Comparison of ENCODE assay signal across 8 cellular contexts in the genomic region with DNA sequence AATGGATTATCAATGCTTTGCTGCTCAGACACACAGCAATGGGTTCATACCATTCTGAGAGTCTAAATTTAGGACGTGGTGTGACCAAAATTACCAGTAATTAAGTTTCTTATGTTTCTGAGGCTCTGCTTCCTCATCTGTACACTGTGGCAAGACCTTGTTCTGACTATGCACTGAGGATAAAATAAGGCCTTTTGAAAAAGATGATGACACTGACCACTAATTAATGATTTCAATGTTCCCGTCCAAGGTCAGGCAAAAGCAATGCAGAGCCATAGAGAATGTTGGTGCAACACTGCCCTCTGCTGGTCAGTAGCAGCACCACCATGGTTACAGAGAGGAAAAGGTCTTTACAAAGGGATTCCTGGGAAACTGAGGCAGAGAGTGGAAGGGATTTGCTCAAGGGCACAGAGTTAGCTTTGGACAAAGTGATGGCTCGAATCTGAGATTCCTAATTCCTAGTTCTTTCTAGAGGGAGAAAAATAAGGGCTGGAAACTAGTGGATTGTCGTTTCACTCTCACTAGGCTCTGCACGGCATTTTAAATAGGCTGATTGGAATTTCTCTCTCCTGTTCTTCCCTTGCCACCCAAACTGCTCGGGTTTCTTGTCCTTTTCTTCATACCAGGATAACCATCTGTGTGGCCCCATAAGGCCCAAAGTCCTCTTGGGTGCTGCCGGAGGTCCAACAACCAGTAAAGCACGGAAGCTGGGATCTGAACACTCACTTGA. TPM values are rescaled to one million over a fixed set of nuclear protein-coding genes. Genes with fewer than 3 reads are reported as not detected.
DNase-seq lines count a peak whose midpoint lies in the region; ATAC-seq and TF ChIP-seq lines count a peak whose summit lies in the region.

No MANE protein-coding gene starts in this region.

- in situ Hi-C loops in Caki2 (cut with HindIII; ENCODE audit: low pct_unique_long_range_greater_than_20kb, low sequenced_read_pairs): no loop called here

- H3K27me3 ChIP-seq in ascending aorta: no peaks in the 10 kb centered on the region

- H3K36me3 Mint-ChIP-seq in T-cell: no peaks in the 10 kb centered on the region

- H3K4me3 Mint-ChIP-seq in T-cell: no peak overlapping the region

- no peaks in the 10 kb centered on the region for H3K36me3 ChIP-seq in ascending aorta

- H3K4me1 Mint-ChIP-seq in T-cell: peaks cover 2 to 6% (median 3%) of the 10 kb centered on the region in 3 donors

- ATAC-seq in GM21381 (IDR thresholded peaks at IDR 0.05; ENCODE audit: unreplicated experiment) (peak; percentile 96), T-cell (replicated peaks in 1 of 4) (peak; percentile 64 to 76 (median 70)), GM18868 (IDR thresholded peaks at IDR 0.05; ENCODE audit: unreplicated experiment) (no peak)

- intact Hi-C loops in ascending aorta (cut with DNase I): loop anchor here (1.0 kb wide), 1 partner anchor 527 kb away; no protein-coding TSS in a partner anchor

- TF ChIP-seq CTCF in NB4 (IDR thresholded peaks at IDR 0.05; ENCODE audit: low read depth, low read length) (peak; percentile 98), ascending aorta (IDR thresholded peaks at IDR 0.05) (peak; percentile 83 to 89 (median 85))

- no peaks in the 10 kb centered on the region for H3K9me3 ChIP-seq in ascending aorta

- POLR2A ChIA-PET in T-cell (lab: Charles Lee): no interaction called here

- CTCF ChIA-PET in T-cell (lab: Charles Lee): interaction anchor here in 1 of 2 donors (0.6 to 1.0 kb wide), 2 partner anchors 17 to 619 kb away, joined by 3 to 5 read pairs; no protein-coding TSS in a partner anchor

- H3K27me3 Mint-ChIP-seq in T-cell: no peaks in the 10 kb centered on the region

- TF ChIP-seq POLR2A in NB4 (IDR thresholded peaks at IDR 0.05; ENCODE audit: extremely low read depth, insufficient read length): no peak

- H3K4me3 ChIP-seq in NB4 (ENCODE audit: low read depth, low read length) (no peak overlapping the region), ascending aorta (no peak overlapping the region)

- H3K4me1 ChIP-seq in ascending aorta: no peaks in the 10 kb centered on the region

- H3K27ac Mint-ChIP-seq in T-cell: no peak overlapping the region

- H3K9me3 Mint-ChIP-seq in T-cell: no peaks in the 10 kb centered on the region

- peak; percentile 65 for DNase-seq in Caki2 (ENCODE audit: low read depth)
- peak; percentile 91 for DNase-seq in NB4 (ENCODE audit: low read depth)
- peak in 30 of 34 experiments; percentile 20 to 65 (median 50) for DNase-seq in T-cell
- DNase-seq in ascending aorta (ENCODE audit: low spot score in 2 of 2): peak in 1 of 2 donors; percentile 79
- DNase-seq in hypothalamus (lab: John Stamatoyannopoulos, UW): peak in 41 of 51 donors; percentile 3 to 87 (median 45)
- peak; percentile 21 for DNase-seq in smooth muscle cell of the brain vasculature (ENCODE audit: low read depth, low spot score)

- H3K27ac ChIP-seq in ascending aorta: no peak overlapping the region

RNA-seq across cellular contexts. Expression of a gene that starts 22.3 kb away (rescaled TPM):
- total RNA-seq in Caki2 (2014; rRNA removed; shearing (Covaris generic); ENCODE audit: low replicate concordance): 0.93 and 1.2 TPM in 2 replicates
- 10 to 100 TPM in 1 of 5 donors, 1 to 10 TPM in 4; 4.6 to 11.0 (median 6.9) TPM for total RNA-seq in T-cell
- total RNA-seq in ascending aorta: 1.1 TPM
